8 cellular contexts compared by ENCODE assay signal in the genomic region with DNA sequence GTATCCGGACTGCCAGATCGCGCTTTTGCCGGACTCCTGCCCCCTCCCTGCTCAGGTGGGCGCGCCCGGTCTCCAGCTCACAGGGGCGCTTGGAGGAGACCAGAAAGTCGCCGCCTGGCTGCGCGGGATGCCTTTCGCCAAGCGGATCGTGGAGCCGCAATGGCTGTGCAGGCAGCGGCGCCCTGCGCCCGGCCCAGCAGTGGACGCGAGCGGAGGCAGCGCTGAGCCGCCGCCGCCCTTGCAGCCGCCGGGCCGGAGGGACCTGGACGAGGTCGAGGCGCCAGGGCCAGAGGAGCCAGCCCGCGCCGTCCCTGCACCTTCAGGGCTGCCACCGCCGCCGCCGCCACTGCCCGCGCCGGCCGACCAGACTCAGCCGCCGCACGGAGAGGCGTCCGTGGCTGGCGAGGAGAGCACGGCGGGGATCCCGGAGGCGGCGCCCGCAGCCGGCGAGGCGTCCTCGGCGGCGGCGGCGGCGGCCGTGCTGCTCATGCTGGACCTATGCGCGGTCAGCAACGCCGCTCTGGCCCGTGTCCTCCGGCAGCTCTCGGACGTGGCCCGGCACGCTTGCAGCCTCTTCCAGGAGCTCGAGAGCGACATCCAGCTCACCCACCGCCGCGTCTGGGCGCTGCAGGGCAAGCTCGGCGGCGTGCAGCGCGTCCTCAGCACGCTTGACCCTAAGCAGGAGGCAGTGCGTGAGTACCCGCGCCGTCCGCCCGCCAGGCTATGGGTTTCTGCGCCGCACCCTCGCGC. TPM values are rescaled to one million over a fixed set of nuclear protein-coding genes. Genes with fewer than 3 reads are reported as not detected.
A peak's percentile ranks its signal among the peaks of the same experiment; 100 is the strongest.
DNase-seq lines count a peak whose midpoint lies in the region; ATAC-seq and TF ChIP-seq lines count a peak whose summit lies in the region.

No MANE protein-coding gene starts in this region.

- H3K27me3 Mint-ChIP-seq in mesothelial cell of epicardium (ENCODE audit: low read depth), result peaks cover 94% of the 10 kb centered on the region
- peaks cover 5% of the 10 kb centered on the region for H3K27me3 Mint-ChIP-seq in T-helper 17 cell

- POLR2A ChIA-PET in AG04449 (lab: Yijun Ruan, JAX), result interaction anchor here (0.8 to 1.1 kb wide), 2 partner anchors 216 to 226 kb away, joined by 3 to 5 read pairs; no protein-coding TSS in a partner anchor

- CTCF ChIA-PET in AG04449 (lab: Yijun Ruan, JAX), result interaction anchor here (1.1 kb wide), 2 partner anchors 145 to 207 kb away, joined by 3 read pairs; no protein-coding TSS in a partner anchor

- H3K36me3 Mint-ChIP-seq in mesothelial cell of epicardium (peaks cover 3% of the 10 kb centered on the region), T-helper 17 cell (ENCODE audit: low read depth) (no peaks in the 10 kb centered on the region)

- DNase-seq in AG04449 (ENCODE audit: low read depth, low spot score) (no peak), HT1080 (ENCODE audit: low read depth) (peak; percentile 2), ecto neural progenitor cell (ENCODE audit: low spot score) (peak; percentile 60), mesothelial cell of epicardium (ENCODE audit: low spot score in 2 of 2, unreplicated experiment in 2 of 2) (peak in 1 of 2 experiments; percentile 59), T-helper 17 cell (no peak), T1000 (lab: John Stamatoyannopoulos, UW) (no peak)

- H3K4me1 Mint-ChIP-seq in mesothelial cell of epicardium (peaks cover 21% of the 10 kb centered on the region), T-helper 17 cell (no peaks in the 10 kb centered on the region)

- H3K9me3 Mint-ChIP-seq in mesothelial cell of epicardium, result peaks cover 3% of the 10 kb centered on the region

- no peak for ATAC-seq in GM19324 (IDR thresholded peaks at IDR 0.05; ENCODE audit: low FRiP score, unreplicated experiment)
- ATAC-seq in T-helper 17 cell, result no peak
- ATAC-seq in GM21717 (IDR thresholded peaks at IDR 0.05; ENCODE audit: unreplicated experiment), result no peak

- H3K27ac Mint-ChIP-seq in mesothelial cell of epicardium, result no peak overlapping the region
- no peak overlapping the region for H3K27ac Mint-ChIP-seq in T-helper 17 cell

- TF ChIP-seq CTCF in AG04449 (IDR thresholded peaks at IDR 0.05; ENCODE audit: insufficient read depth, low read length, missing control alignments) (no peak), mesothelial cell of epicardium (IDR thresholded peaks at IDR 0.05; ENCODE audit: unreplicated experiment) (no peak)

- peak overlapping the region; percentile 70 for H3K4me3 ChIP-seq in AG04449 (ENCODE audit: low read depth, low read length)

- H3K4me3 Mint-ChIP-seq in mesothelial cell of epicardium (peak overlapping the region; percentile 73), T-helper 17 cell (no peak overlapping the region)

- no peaks in the 10 kb centered on the region for H3K9me3 ChIP-seq in T-helper 17 cell (ENCODE audit: control insufficient read depth, low read length, poor library complexity, severe bottlenecking)

RNA-seq across cellular contexts. Expression of a gene that starts 0.8 kb away (rescaled TPM):
- total RNA-seq in HT1080 (2014; rRNA removed; shearing (Covaris generic)), result 4.6 and 5.4 TPM in 2 replicates
- polyA plus RNA-seq in HT1080 (2015; cell fraction: cytosol; rRNA removed), result 3.3 and 4.2 TPM in 2 replicates
- 14.4 and 15.2 TPM in 2 replicates for polyA plus RNA-seq in HT1080 (2015; cell fraction: nucleus; rRNA removed)
- total RNA-seq in mesothelial cell of epicardium, result 6.0 to 8.3 TPM (median 7.5 TPM) in 3 replicates
- total RNA-seq in T-helper 17 cell, result under 1 TPM in 1 of 2 donors, not detected in 1; 0.07 TPM

Comparison
In these comparisons a context has a peak if more than half of its experiments do, and no peak if none do; other contexts are left out.
1. DNase-seq: peak in HT1080 (single experiment) and ecto neural progenitor cell (single experiment); none in AG04449 (single experiment), T-helper 17 cell (0 of 3) and T1000 (single experiment).